Comparison of ENCODE assay signal across 8 cellular contexts in the genomic region with DNA sequence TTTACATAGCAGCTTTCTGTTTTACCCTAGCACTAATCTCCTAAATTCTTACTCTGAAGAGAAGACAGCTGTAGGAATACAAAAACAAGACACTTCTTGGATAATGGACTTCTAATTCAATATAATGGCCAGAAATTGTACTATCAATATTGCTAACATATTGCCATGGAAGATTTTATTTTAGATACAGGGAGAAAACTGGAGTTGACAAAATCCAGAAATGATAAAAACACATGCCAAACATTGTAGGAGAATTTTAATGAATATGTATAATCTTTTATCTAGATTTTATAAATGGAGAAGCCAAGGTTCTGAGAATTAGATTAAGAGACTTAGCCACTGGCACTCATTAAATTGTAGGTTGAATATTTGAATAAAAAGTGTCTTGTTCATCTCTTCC.
"Had no signal": no experiment of that assay in that cellular context is flagged by ENCODE, and none has a peak within 500 bp of the region (broad histone marks: within the 10 kb centered on the region; RNA-seq: fewer than 3 reads in every experiment).

No MANE protein-coding gene starts in this region.

- ATAC-seq: GM12878 had no signal

- DNase-seq: GDM1, GF-D8 had no signal

- FAIRE-seq: G401.6, GM12878, GM12891, GM12892, GM18507, GM19239 had no signal

- H3K4me3 ChIP-seq: GM12878 had no signal
